ENCODE assay signal across 8 cellular contexts in genomic region chr3:58332575-58333179, GRCh38. TPM values are rescaled to one million over a fixed set of nuclear protein-coding genes. Genes with fewer than 3 reads are reported as not detected.
DNase-seq lines count a peak whose midpoint lies in the region; ATAC-seq lines count a peak whose summit lies in the region.

Gene PXK, plus strand, starts transcription at chr3:58332892. Its CDS starts 97 bp downstream, at chr3:58332989.

- DNase-seq in NCI-H345 (lab: John Stamatoyannopoulos, UW) = peak; percentile 54
- DNase-seq in NCI-H345 treated with DMSO at 0.1 percent for 48 hours (lab: John Stamatoyannopoulos, UW; ENCODE audit: unreplicated experiment) = no peak
- peak; percentile 25 for DNase-seq in NCI-H2171 treated with DMSO at 0.1 percent for 48 hours (lab: John Stamatoyannopoulos, UW)
- DNase-seq in activated CD4-positive, alpha-beta T cell treated with anti-CD3 and anti-CD28 coated beads, Interleukin-2, amount 50 U/mL, for 4 hours = peak; percentile 69 to 70
- peak; percentile 44 for DNase-seq in dedifferentiated amniotic fluid mesenchymal stem cell (ENCODE audit: extremely low spot score)
- DNase-seq in left lobe of liver (ENCODE audit: low spot score) = peak; percentile 87
- peak; percentile 80 to 83 for DNase-seq in stimulated activated CD4-positive, alpha-beta T cell treated with anti-CD3 and anti-CD28 coated beads, Interleukin-2, amount 100 ng/mL, for 24 hours

- ATAC-seq in HG02763 (IDR thresholded peaks at IDR 0.05; ENCODE audit: unreplicated experiment) (peak; percentile 89), left lobe of liver (peak; percentile 95)

RNA-seq across cellular contexts. Expression of gene PXK, which starts in this region (rescaled TPM):
- total RNA-seq in left lobe of liver = 7.5 TPM
